ENCODE assay signal across 33 cellular contexts in genomic region chr3:142735462-142735861, GRCh38. TPM values are rescaled to one million over a fixed set of nuclear protein-coding genes. Genes with fewer than 3 reads are reported as not detected.
DNase-seq lines count a peak whose midpoint lies in the region; ATAC-seq and TF ChIP-seq lines count a peak whose summit lies in the region.
"Had no signal": no experiment of that assay in that cellular context is flagged by ENCODE, and none has a peak within 500 bp of the region (broad histone marks: within the 10 kb centered on the region; RNA-seq: fewer than 3 reads in every experiment).

No MANE protein-coding gene starts in this region.

- H3K9me3 Mint-ChIP-seq in nephron progenitor cell, result no peaks in the 10 kb centered on the region
- peaks cover 0 to 1% (median 0%) of the 10 kb centered on the region in 7 donors for H3K9me3 Mint-ChIP-seq in CD14-positive monocyte
- H3K9me3 Mint-ChIP-seq in activated naive CD8-positive, alpha-beta T cell treated with anti-CD3 and anti-CD28 coated beads for 36 hours, result no peaks in the 10 kb centered on the region
- H3K9me3 Mint-ChIP-seq: activated CD8-positive, alpha-beta T cell treated with anti-CD3 and anti-CD28 coated beads for 36 hours; activated naive CD4-positive, alpha-beta T cell treated with anti-CD3 and anti-CD28 coated beads, Interleukin-2, amount 50 U/mL, for 72 hours; activated T-helper 2 cell treated with anti-CD3 and anti-CD28 coated beads, Interferon-gamma antibody, Interleukin-2, Interleukin-4, amounts not matched to agents 10 μg/mL and 5 μg/mL and 100 μg/mL, durations not matched to agents 14 hours and 24 hours and 36 hours; CD8-positive, alpha-beta T cell; central memory CD8-positive, alpha-beta T cell; dendritic cell treated with granulocyte-macrophage colony-stimulating factor and Interleukin-4, amounts not matched to agents 40 ng/mL and 50 ng/mL, for 4 days; endodermal cell; H9; IgD-negative memory B cell; mesothelial cell of epicardium; naive thymus-derived CD4-positive, alpha-beta T cell; stimulated activated naive CD8-positive, alpha-beta T cell treated with anti-CD3 and anti-CD28 coated beads, Interleukin-15, Interleukin-2, amounts not matched to agents 100 ng/mL and 50 ng/mL, for 24 hours; T-cell had no signal

- H3K27me3 Mint-ChIP-seq in nephron progenitor cell (ENCODE audit: low read depth, poor library complexity), result peaks cover 3% of the 10 kb centered on the region
- peaks cover 0 to 1% (median 0%) of the 10 kb centered on the region in 3 donors for H3K27me3 Mint-ChIP-seq in CD14-positive monocyte (ENCODE audit: low read depth in 3 of 3)
- H3K27me3 Mint-ChIP-seq in activated naive CD8-positive, alpha-beta T cell treated with anti-CD3 and anti-CD28 coated beads for 36 hours, result no peaks in the 10 kb centered on the region
- H3K27me3 Mint-ChIP-seq: activated CD8-positive, alpha-beta T cell treated with anti-CD3 and anti-CD28 coated beads for 36 hours; central memory CD8-positive, alpha-beta T cell; dendritic cell treated with granulocyte-macrophage colony-stimulating factor and Interleukin-4, amounts not matched to agents 40 ng/mL and 50 ng/mL, for 4 days; IgD-negative memory B cell; stimulated activated naive CD8-positive, alpha-beta T cell treated with anti-CD3 and anti-CD28 coated beads, Interleukin-15, Interleukin-2, amounts not matched to agents 100 ng/mL and 50 ng/mL, for 24 hours had no signal

- peak overlapping the region; percentile 17 for H3K27ac ChIP-seq in cardiac muscle cell
- H3K27ac ChIP-seq: esophagus muscularis mucosa, thoracic aorta, uterus had no signal

- H3K36me3 Mint-ChIP-seq in nephron progenitor cell (ENCODE audit: low read depth) (peaks cover 5% of the 10 kb centered on the region), CD14-positive monocyte (no peaks in the 10 kb centered on the region)
- H3K36me3 Mint-ChIP-seq in activated naive CD8-positive, alpha-beta T cell treated with anti-CD3 and anti-CD28 coated beads for 36 hours, result peaks cover 2% of the 10 kb centered on the region
- H3K36me3 Mint-ChIP-seq: activated naive CD4-positive, alpha-beta T cell treated with anti-CD3 and anti-CD28 coated beads, Interleukin-2, amount 50 U/mL, for 72 hours; CD8-positive, alpha-beta T cell; mesothelial cell of epicardium; naive thymus-derived CD4-positive, alpha-beta T cell; T-cell had no signal

- H3K4me3 ChIP-seq in cardiac muscle cell, result no peak overlapping the region
- H3K4me3 ChIP-seq: esophagus muscularis mucosa, thoracic aorta, uterus had no signal

- H3K4me3 Mint-ChIP-seq in nephron progenitor cell (no peak overlapping the region), CD14-positive monocyte (no peak overlapping the region)
- no peak overlapping the region for H3K4me3 Mint-ChIP-seq in activated naive CD8-positive, alpha-beta T cell treated with anti-CD3 and anti-CD28 coated beads for 36 hours
- H3K4me3 Mint-ChIP-seq: activated CD8-positive, alpha-beta T cell treated with anti-CD3 and anti-CD28 coated beads for 36 hours; CD8-positive, alpha-beta T cell; central memory CD8-positive, alpha-beta T cell; dendritic cell treated with granulocyte-macrophage colony-stimulating factor and Interleukin-4, amounts not matched to agents 40 ng/mL and 50 ng/mL, for 4 days; endodermal cell; H9; IgD-negative memory B cell; mesothelial cell of epicardium; naive thymus-derived CD4-positive, alpha-beta T cell; stimulated activated naive CD8-positive, alpha-beta T cell treated with anti-CD3 and anti-CD28 coated beads, Interleukin-15, Interleukin-2, amounts not matched to agents 100 ng/mL and 50 ng/mL, for 24 hours; T-cell had no signal

- ATAC-seq in GM21737 (IDR thresholded peaks at IDR 0.05; ENCODE audit: unreplicated experiment), result no peak
- ATAC-seq: activated CD4-positive, CD25-positive, alpha-beta regulatory T cell treated with anti-CD3 and anti-CD28 coated beads, Interleukin-2, amount 50 U/mL, for 24 hours; activated CD8-positive, alpha-beta T cell treated with anti-CD3 and anti-CD28 coated beads for 36 hours; activated naive CD4-positive, alpha-beta T cell treated with anti-CD3 and anti-CD28 coated beads, Interleukin-2, amount 50 U/mL, for 72 hours; CD8-positive, alpha-beta T cell; naive thymus-derived CD4-positive, alpha-beta T cell; Panc1; T-cell had no signal

- DNase-seq in NCI-H1417 (lab: John Stamatoyannopoulos, UW) (peak in 2 of 3 experiments; percentile 23 to 62), NCI-H1417 treated with DMSO at 0.1 percent for 48 hours (lab: John Stamatoyannopoulos, UW) (no peak), NCI-H82 (lab: John Stamatoyannopoulos, UW) (peak; percentile 97), cardiac muscle cell (ENCODE audit: low read depth in 1 of 2, low spot score in 1 of 2) (no peak), nephron progenitor cell (no peak), CD14-positive monocyte (ENCODE audit: low spot score) (no peak)
- DNase-seq in activated naive CD8-positive, alpha-beta T cell treated with anti-CD3 and anti-CD28 coated beads for 36 hours, result no peak
- DNase-seq: 8988T; activated CD8-positive, alpha-beta T cell treated with anti-CD3 and anti-CD28 coated beads for 36 hours; anterior cingulate cortex; CD8-positive, alpha-beta T cell; DMS53; endodermal cell; GF-D8; H9; hippocampal formation; naive thymus-derived CD4-positive, alpha-beta T cell; NCI-H446; SIG-M5; T-cell; uterus had no signal

- intact Hi-C loops in CD14-positive monocyte (cut with micrococcal nuclease), result no loop called here

- H3K36me3 ChIP-seq in cardiac muscle cell, result peaks cover 2% of the 10 kb centered on the region
- H3K36me3 ChIP-seq: esophagus muscularis mucosa, thoracic aorta, uterus had no signal

- no peaks in the 10 kb centered on the region for H3K27me3 ChIP-seq in cardiac muscle cell
- H3K27me3 ChIP-seq: esophagus muscularis mucosa, uterus had no signal

- H3K4me1 ChIP-seq in cardiac muscle cell (ENCODE audit: low read depth), result peaks cover 18% of the 10 kb centered on the region
- H3K4me1 ChIP-seq: uterus had no signal

- H3K4me1 Mint-ChIP-seq in nephron progenitor cell (peaks cover 13% of the 10 kb centered on the region), CD14-positive monocyte (no peaks in the 10 kb centered on the region)
- H3K4me1 Mint-ChIP-seq in activated naive CD8-positive, alpha-beta T cell treated with anti-CD3 and anti-CD28 coated beads for 36 hours, result no peaks in the 10 kb centered on the region
- H3K4me1 Mint-ChIP-seq: central memory CD8-positive, alpha-beta T cell; IgD-negative memory B cell; mesothelial cell of epicardium; naive thymus-derived CD4-positive, alpha-beta T cell; T-cell had no signal

- H3K9me3 ChIP-seq in cardiac muscle cell (ENCODE audit: low read depth), result no peaks in the 10 kb centered on the region
- H3K9me3 ChIP-seq: esophagus muscularis mucosa, thoracic aorta, uterus had no signal

- H3K27ac Mint-ChIP-seq in nephron progenitor cell (peak overlapping the region; percentile 46), CD14-positive monocyte (no peak overlapping the region)
- H3K27ac Mint-ChIP-seq in activated naive CD8-positive, alpha-beta T cell treated with anti-CD3 and anti-CD28 coated beads for 36 hours, result no peak overlapping the region
- H3K27ac Mint-ChIP-seq: activated CD8-positive, alpha-beta T cell treated with anti-CD3 and anti-CD28 coated beads for 36 hours; activated naive CD4-positive, alpha-beta T cell treated with anti-CD3 and anti-CD28 coated beads, Interleukin-2, amount 50 U/mL, for 72 hours; activated T-helper 2 cell treated with anti-CD3 and anti-CD28 coated beads, Interferon-gamma antibody, Interleukin-2, Interleukin-4, amounts not matched to agents 10 μg/mL and 5 μg/mL and 100 μg/mL, durations not matched to agents 14 hours and 24 hours and 36 hours; CD8-positive, alpha-beta T cell; dendritic cell treated with granulocyte-macrophage colony-stimulating factor and Interleukin-4, amounts not matched to agents 40 ng/mL and 50 ng/mL, for 4 days; endodermal cell; IgD-negative memory B cell; mesothelial cell of epicardium; naive thymus-derived CD4-positive, alpha-beta T cell; stimulated activated naive CD8-positive, alpha-beta T cell treated with anti-CD3 and anti-CD28 coated beads, Interleukin-15, Interleukin-2, amounts not matched to agents 100 ng/mL and 50 ng/mL, for 24 hours; T-cell had no signal

- TF ChIP-seq CTCF in cardiac muscle cell (IDR thresholded peaks at IDR 0.05; ENCODE audit: low read depth, low read length), result no peak
- TF ChIP-seq CTCF in nephron progenitor cell (IDR thresholded peaks at IDR 0.05), result no peak
- TF ChIP-seq CTCF in CD14-positive monocyte (IDR thresholded peaks at IDR 0.05), result no peak

RNA-seq across cellular contexts. Expression of gene TRPC1, which starts 11.6 kb away (rescaled TPM):
- total RNA-seq in cardiac muscle cell, result 40.3 and 64.9 TPM in 2 replicates
- polyA plus RNA-seq in cardiac muscle cell, result 17.9 and 37.3 TPM in 2 replicates
- polyA plus RNA-seq in CD14-positive monocyte, result not detected
- 1 to 10 TPM; 1.5 to 2.1 TPM for total RNA-seq in activated naive CD8-positive, alpha-beta T cell treated with anti-CD3 and anti-CD28 coated beads for 36 hours

Comparison
In these comparisons a context has a peak if more than half of its experiments do, and no peak if none do; other contexts are left out.
1. DNase-seq: peak in NCI-H1417 (2 of 3) and NCI-H82 (single experiment); none in NCI-H1417 treated with DMSO at 0.1 percent for 48 hours (single experiment), cardiac muscle cell (0 of 2), nephron progenitor cell (single experiment), CD14-positive monocyte (single experiment) and activated naive CD8-positive, alpha-beta T cell treated with anti-CD3 and anti-CD28 coated beads for 36 hours (single experiment).
2. RNA of gene TRPC1, which starts 11.6 kb away (total RNA-seq): 40.3 to 64.9 TPM in cardiac muscle cell; 1.5 to 2.1 TPM in activated naive CD8-positive, alpha-beta T cell treated with anti-CD3 and anti-CD28 coated beads for 36 hours; every median in the first group is over 10 times any median in the second.